24 cellular contexts compared by ENCODE assay signal in the genomic region with DNA sequence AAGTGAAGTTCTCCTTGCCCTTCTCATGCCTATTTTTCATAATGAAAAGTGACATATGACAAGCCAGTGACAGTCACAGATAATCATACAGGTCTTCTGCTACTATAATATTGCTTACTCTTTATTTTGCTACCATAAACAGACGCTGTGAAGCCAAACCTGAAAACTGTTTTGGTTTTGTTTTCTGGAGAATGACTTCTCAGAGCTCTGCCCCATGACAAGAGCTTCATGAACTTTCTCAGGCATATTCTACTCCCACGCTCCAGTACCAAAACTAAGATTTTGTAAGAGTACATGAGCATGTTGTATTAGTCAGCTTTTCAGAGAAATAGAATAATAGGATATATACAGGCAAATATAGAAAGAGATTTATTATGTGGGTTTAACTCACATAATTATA.
DNase-seq lines count a peak whose midpoint lies in the region; ATAC-seq and TF ChIP-seq lines count a peak whose summit lies in the region.
"Had no signal": no experiment of that assay in that cellular context is flagged by ENCODE, and none has a peak within 500 bp of the region (broad histone marks: within the 10 kb centered on the region; RNA-seq: fewer than 3 reads in every experiment).

No MANE protein-coding gene starts in this region.

- H4K20me1 ChIP-seq in IMR-90 (ENCODE audit: insufficient read depth, low read length) = no peaks in the 10 kb centered on the region
- H4K20me1 ChIP-seq in hepatocyte (ENCODE audit: insufficient read depth, poor library complexity, severe bottlenecking) = no peaks in the 10 kb centered on the region
- H4K20me1 ChIP-seq: BLaER1 treated with 17β-estradiol and CSF1 and Interleukin-3, amounts not matched to agents 10 nM and 100 nM had no signal

- H3K9me1 ChIP-seq in IMR-90 (ENCODE audit: insufficient read depth, low read length) = no peaks in the 10 kb centered on the region

- TF ChIP-seq POLR2A in IMR-90 (IDR thresholded peaks at IDR 0.05; ENCODE audit: low read depth, low read length) = no peak

- peak; percentile 49 for DNase-seq in IMR-90
- peak; percentile 3 for DNase-seq in fibroblast of peridontal ligament (ENCODE audit: extremely low read depth)
- DNase-seq in putamen (ENCODE audit: low spot score) = peak; percentile 19
- no peak for DNase-seq in NK-92 treated with Interleukin-12 subunit alpha and Interleukin-12 subunit beta, amount 100 ng/mL, for 24 hours (lab: John Stamatoyannopoulos, UW)
- DNase-seq in KBM-7 = no peak
- DNase-seq in hepatocyte (ENCODE audit: low spot score) = no peak
- DNase-seq: activated CD4-positive, alpha-beta T cell treated with anti-CD3 and anti-CD28 coated beads for 4 hours; activated CD8-positive, alpha-beta memory T cell treated with anti-CD3 and anti-CD28 coated beads for 24 hours; activated T-cell treated with anti-CD3 and anti-CD28 coated beads, Interleukin-2, amount 50 U/mL, for 24 hours; DMS79; foreskin keratinocyte; GDM1; GOT3; heart right ventricle; NCI-H1105 treated with DMSO at 0.1 percent for 48 hours; NCI-H2029; NCI-H82; right lobe of liver; stimulated activated CD4-positive, alpha-beta T cell treated with anti-CD3 and anti-CD28 coated beads, Interleukin-2, amount 100 ng/mL, for 48 hours; substantia nigra; upper lobe of right lung had no signal

- H3K9ac ChIP-seq in IMR-90 (ENCODE audit: low read depth, low read length) = no peak overlapping the region
- H3K9ac ChIP-seq: BLaER1 treated with 17β-estradiol and CSF1 and Interleukin-3, amounts not matched to agents 10 nM and 100 nM had no signal

- no peak overlapping the region for H3K18ac ChIP-seq in IMR-90 (ENCODE audit: low read depth, low read length)

- H2BK120ac ChIP-seq in IMR-90 (ENCODE audit: low read depth, low read length) = no peak overlapping the region

- BruUV-seq in IMR-90 (replicated peaks; lab: Mats Ljungman, UMichigan) = no TSS peak

- H3K36me3 ChIP-seq in IMR-90 (ENCODE audit: control insufficient read depth, insufficient read depth, low read length) (no peaks in the 10 kb centered on the region), hepatocyte (replicated peaks; ENCODE audit: insufficient read depth, low read depth) (no peaks in the 10 kb centered on the region)
- H3K36me3 ChIP-seq: BLaER1 treated with 17β-estradiol and CSF1 and Interleukin-3, amounts not matched to agents 10 nM and 100 nM; heart right ventricle; right lobe of liver; upper lobe of right lung had no signal

- H3K14ac ChIP-seq in IMR-90 (replicated peaks; ENCODE audit: low read depth, low read length) = no peak overlapping the region

- H3K9me2 ChIP-seq in hepatocyte (replicated peaks; ENCODE audit: insufficient read depth) = no peaks in the 10 kb centered on the region

- TF ChIP-seq CTCF in IMR-90 (conservative IDR thresholded peaks at IDR 0.05; ENCODE audit: low read depth, low read length) (no peak), hepatocyte (IDR thresholded peaks at IDR 0.05; ENCODE audit: poor library complexity) (no peak)

- CTCF ChIA-PET in IMR-90 (lab: Yijun Ruan, JAX) = no interaction called here

- H3K27me3 ChIP-seq in IMR-90 (ENCODE audit: control insufficient read depth, insufficient read depth, low read length) = peaks cover 4% of the 10 kb centered on the region; the same call in 1 of the 2 replicates
- H3K27me3 ChIP-seq in hepatocyte = no peaks in the 10 kb centered on the region
- H3K27me3 ChIP-seq: BLaER1 treated with 17β-estradiol and CSF1 and Interleukin-3, amounts not matched to agents 10 nM and 100 nM; foreskin keratinocyte; heart right ventricle; right lobe of liver; upper lobe of right lung had no signal

- H2AK9ac ChIP-seq in IMR-90 (replicated peaks; ENCODE audit: low read depth, low read length, poor library complexity) = no peak overlapping the region

- H2AFZ ChIP-seq in IMR-90 (replicated peaks; ENCODE audit: low read length, poor library complexity) (no peak overlapping the region), hepatocyte (no peak overlapping the region)

- H2BK5ac ChIP-seq in IMR-90 (ENCODE audit: low read depth, low read length, poor library complexity, severe bottlenecking) = no peak overlapping the region

- ATAC-seq in GM18868 (IDR thresholded peaks at IDR 0.05; ENCODE audit: unreplicated experiment) = peak; percentile 54
- no peak for ATAC-seq in IMR-90 (ENCODE audit: low read depth)
- ATAC-seq: foreskin keratinocyte, heart right ventricle, right lobe of liver, upper lobe of right lung had no signal

- H3K56ac ChIP-seq in IMR-90 (ENCODE audit: extremely low read depth, insufficient read depth, low read length) = no peak overlapping the region

- H3K27ac ChIP-seq in IMR-90 (ENCODE audit: insufficient read depth, low read length) = no peak overlapping the region
- H3K27ac ChIP-seq in hepatocyte = no peak overlapping the region
- H3K27ac ChIP-seq: BLaER1 treated with 17β-estradiol and CSF1 and Interleukin-3, amounts not matched to agents 10 nM and 100 nM; foreskin keratinocyte; heart right ventricle; right lobe of liver; SK-N-MC; upper lobe of right lung had no signal

- H2BK15ac ChIP-seq in IMR-90 (ENCODE audit: low read depth, low read length) = no peak overlapping the region

- H2AK5ac ChIP-seq in IMR-90 (ENCODE audit: low read depth, low read length) = no peak overlapping the region

- no peak overlapping the region for H3K23ac ChIP-seq in IMR-90 (ENCODE audit: low read depth, low read length)

- H3K9me3 ChIP-seq in IMR-90 (ENCODE audit: control insufficient read depth, insufficient read depth, low read length) = no peaks in the 10 kb centered on the region
- H3K9me3 ChIP-seq in hepatocyte (ENCODE audit: low read depth) = no peaks in the 10 kb centered on the region
- H3K9me3 ChIP-seq: BLaER1 treated with 17β-estradiol and CSF1 and Interleukin-3, amounts not matched to agents 10 nM and 100 nM; upper lobe of right lung had no signal

- H2BK20ac ChIP-seq in IMR-90 (ENCODE audit: low read depth, low read length) = no peak overlapping the region

- no peak overlapping the region for H4K8ac ChIP-seq in IMR-90 (ENCODE audit: low read depth in 2 of 2, low read length in 2 of 2)

- H3K4me2 ChIP-seq in IMR-90 (ENCODE audit: low read depth, low read length) = no peak overlapping the region
- no peak overlapping the region for H3K4me2 ChIP-seq in hepatocyte
- H3K4me2 ChIP-seq: BLaER1 treated with 17β-estradiol and CSF1 and Interleukin-3, amounts not matched to agents 10 nM and 100 nM had no signal

- POLR2A ChIA-PET in IMR-90 (lab: Charles Lee; ENCODE audit: unreplicated experiment) = interaction anchor here (0.6 kb wide), 2 partner anchors 20 to 109 kb away, joined by 3 read pairs; no protein-coding TSS in a partner anchor

- H3K4me1 ChIP-seq in IMR-90 (ENCODE audit: control insufficient read depth, insufficient read depth, low read length) (no peaks in the 10 kb centered on the region), hepatocyte (ENCODE audit: insufficient read depth) (no peaks in the 10 kb centered on the region)
- H3K4me1 ChIP-seq: BLaER1 treated with 17β-estradiol and CSF1 and Interleukin-3, amounts not matched to agents 10 nM and 100 nM; foreskin keratinocyte; heart right ventricle; right lobe of liver; upper lobe of right lung had no signal

- TF ChIP-seq RAD21 in IMR-90 (IDR thresholded peaks at IDR 0.05; ENCODE audit: low read length) = no peak

- H3K4ac ChIP-seq in IMR-90 (ENCODE audit: low read depth, low read length) = no peak overlapping the region

- dilution Hi-C loops in IMR-90 (cut with HindIII; ENCODE audit: low sequenced_read_pairs, unreplicated experiment) = no loop called here

- H3K79me2 ChIP-seq in hepatocyte = no peaks in the 10 kb centered on the region

- WGBS in IMR-90 (ENCODE audit: extremely low coverage in 2 of 2, insufficient read length in 1 of 2), 2 experiments = no CpG with 5 or more reads among the region's 2 CpGs
- WGBS in hepatocyte (ENCODE audit: low lambda C conversion rate, missing lambda C conversion rate) = 81% methylated on average over 2 of the region's 2 CpGs

- no peak overlapping the region for H4K5ac ChIP-seq in IMR-90 (ENCODE audit: low read depth, low read length)

- no peak overlapping the region for H4K91ac ChIP-seq in IMR-90 (ENCODE audit: insufficient read depth, low read depth, low read length)

- in situ Hi-C loops in IMR-90 (cut with MboI; ENCODE audit: low sequenced_read_pairs) (loop anchor here (25.0 kb wide), 1 partner anchor 538 kb away; no protein-coding TSS in a partner anchor), KBM-7 (cut with MboI; ENCODE audit: low pct_unique_long_range_greater_than_20kb, low sequenced_read_pairs) (loop anchor here (25.0 kb wide), 1 partner anchor 188 kb away; no protein-coding TSS in a partner anchor)

- no peaks in the 10 kb centered on the region for H3K79me1 ChIP-seq in IMR-90 (ENCODE audit: low read depth in 1 of 2, low read length in 2 of 2)

- no peak overlapping the region for H3K4me3 ChIP-seq in IMR-90 (ENCODE audit: insufficient read depth, low read depth, low read length)
- no peak overlapping the region for H3K4me3 ChIP-seq in hepatocyte
- H3K4me3 ChIP-seq: BLaER1 treated with 17β-estradiol and CSF1 and Interleukin-3, amounts not matched to agents 10 nM and 100 nM; heart right ventricle; right lobe of liver; SK-N-MC; upper lobe of right lung had no signal

- intact Hi-C loops in IMR-90 (cut with micrococcal nuclease) = no loop called here

TF ChIP-seq in IMR-90, 13 proteins besides CTCF, POLR2A, EP300 and RAD21:
- TF ChIP-seq MAFK (IDR thresholded peaks at IDR 0.05; ENCODE audit: low read depth, low read length) (no peak), BHLHE40 (IDR thresholded peaks at IDR 0.05; ENCODE audit: low read depth, low read length) (no peak), RFX5 (IDR thresholded peaks at IDR 0.05; ENCODE audit: low read depth, low read length) (no peak), SMC3 (IDR thresholded peaks at IDR 0.05; ENCODE audit: low read depth, low read length) (no peak)
- TF ChIP-seq, protein P1, sequence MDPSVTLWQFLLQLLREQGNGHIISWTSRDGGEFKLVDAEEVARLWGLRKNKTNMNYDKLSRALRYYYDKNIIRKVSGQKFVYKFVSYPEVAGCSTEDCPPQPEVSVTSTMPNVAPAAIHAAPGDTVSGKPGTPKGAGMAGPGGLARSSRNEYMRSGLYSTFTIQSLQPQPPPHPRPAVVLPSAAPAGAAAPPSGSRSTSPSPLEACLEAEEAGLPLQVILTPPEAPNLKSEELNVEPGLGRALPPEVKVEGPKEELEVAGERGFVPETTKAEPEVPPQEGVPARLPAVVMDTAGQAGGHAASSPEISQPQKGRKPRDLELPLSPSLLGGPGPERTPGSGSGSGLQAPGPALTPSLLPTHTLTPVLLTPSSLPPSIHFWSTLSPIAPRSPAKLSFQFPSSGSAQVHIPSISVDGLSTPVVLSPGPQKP (IDR thresholded peaks at IDR 0.05; ENCODE audit: borderline replicate concordance, low read depth, low read length) = no peak
- TF ChIP-seq, protein P2, sequence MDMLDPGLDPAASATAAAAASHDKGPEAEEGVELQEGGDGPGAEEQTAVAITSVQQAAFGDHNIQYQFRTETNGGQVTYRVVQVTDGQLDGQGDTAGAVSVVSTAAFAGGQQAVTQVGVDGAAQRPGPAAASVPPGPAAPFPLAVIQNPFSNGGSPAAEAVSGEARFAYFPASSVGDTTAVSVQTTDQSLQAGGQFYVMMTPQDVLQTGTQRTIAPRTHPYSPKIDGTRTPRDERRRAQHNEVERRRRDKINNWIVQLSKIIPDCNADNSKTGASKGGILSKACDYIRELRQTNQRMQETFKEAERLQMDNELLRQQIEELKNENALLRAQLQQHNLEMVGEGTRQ (IDR thresholded peaks at IDR 0.05; ENCODE audit: low read depth, low read length) = no peak

Comparison
In these comparisons a context has a peak if more than half of its experiments do, and no peak if none do; other contexts are left out.
1. DNase-seq: peak in IMR-90 (single experiment), fibroblast of peridontal ligament (single experiment) and putamen (single experiment); none in NK-92 treated with Interleukin-12 subunit alpha and Interleukin-12 subunit beta, amount 100 ng/mL, for 24 hours (single experiment), KBM-7 (single experiment) and hepatocyte (single experiment).